ENCODE assay signal across 8 cellular contexts in genomic region chr1:222643937-222644648, GRCh38. TPM values are rescaled to one million over a fixed set of nuclear protein-coding genes. Genes with fewer than 3 reads are reported as not detected.
A peak's percentile ranks its signal among the peaks of the same experiment; 100 is the strongest.
DNase-seq lines count a peak whose midpoint lies in the region; ATAC-seq and TF ChIP-seq lines count a peak whose summit lies in the region.

No MANE protein-coding gene starts in this region.

- peak in 4 of 11 experiments; percentile 24 to 49 (median 26) for TF ChIP-seq CTCF in spleen (IDR thresholded peaks at IDR 0.05 in 8 of 11, conservative IDR thresholded peaks at IDR 0.05 in 3 of 11)

- H3K27ac ChIP-seq in spleen = peak overlapping the region; percentile 95 to 99 (median 98)

- no peaks in the 10 kb centered on the region for H3K27me3 ChIP-seq in spleen (replicated peaks in 1 of 7)

- peaks cover 7 to 57% (median 37%) of the 10 kb centered on the region in 6 donors for H3K4me1 ChIP-seq in spleen

- no peaks in the 10 kb centered on the region for H3K9me3 ChIP-seq in spleen

- H3K36me3 ChIP-seq in spleen = peaks cover 0 to 57% (median 10%) of the 10 kb centered on the region in 6 donors

- peak; percentile 67 to 91 (median 73) for TF ChIP-seq POLR2A in spleen (IDR thresholded peaks at IDR 0.05)

- ATAC-seq in GM19043 (IDR thresholded peaks at IDR 0.05; ENCODE audit: low read depth, unreplicated experiment) (peak; percentile 97), HG03354 (IDR thresholded peaks at IDR 0.05; ENCODE audit: poor library complexity, severe bottlenecking, unreplicated experiment) (peak; percentile 97)
- ATAC-seq in activated CD4-positive, CD25-positive, alpha-beta regulatory T cell treated with anti-CD3 and anti-CD28 coated beads, Interleukin-2, amount 50 U/mL, for 24 hours = peak; percentile 96 to 98

- 0 to 1% (median 0%) methylated on average over 38 to 42 of the region's 42 CpGs for WGBS in spleen, 5 donors

- peak; percentile 97 for DNase-seq in AG20443 (ENCODE audit: low spot score)
- DNase-seq in NCI-H446 (lab: John Stamatoyannopoulos, UW) = peak; percentile 94 to 99
- peak; percentile 98 for DNase-seq in cerebellar cortex (ENCODE audit: low spot score)
- DNase-seq in iris pigment epithelial cell (ENCODE audit: low read depth) = peak; percentile 99
- DNase-seq in spleen = peak; percentile 99

- peak overlapping the region; percentile 65 to 87 (median 74) for H3K4me3 ChIP-seq in spleen

- intact Hi-C loops in spleen (cut with DNase I; ENCODE audit: low total_unique reads) = no loop called here

RNA-seq across cellular contexts. Expression of gene MIA3, which starts 26.2 kb away (rescaled TPM):
- total RNA-seq in spleen = 10 to 100 TPM; 41.6 to 68.8 (median 56.5) TPM
- 10 to 100 TPM; 25.4 to 31.8 (median 26.0) TPM for polyA plus RNA-seq in spleen

RNA-seq across cellular contexts. Expression of gene TAF1A, which starts 54.4 kb away (rescaled TPM):
- total RNA-seq in spleen = 10 to 100 TPM in 6 of 7 donors, 1 to 10 TPM in 1; 7.9 to 14.9 (median 11.8) TPM
- polyA plus RNA-seq in spleen = 1 to 10 TPM; 4.0 to 5.2 (median 4.9) TPM

Comparison
In these comparisons a context has a peak if more than half of its experiments do, and no peak if none do; other contexts are left out.
1. Peak in every context shown above with its lines: DNase-seq, ATAC-seq, H3K4me3 ChIP-seq and H3K27ac ChIP-seq.